ENCODE assay signal across 10 cellular contexts in genomic region chr10:97726636-97727178, GRCh38. TPM values are rescaled to one million over a fixed set of nuclear protein-coding genes. Genes with fewer than 3 reads are reported as not detected.
DNase-seq lines count a peak whose midpoint lies in the region; ATAC-seq and TF ChIP-seq lines count a peak whose summit lies in the region.
"Had no signal": no experiment of that assay in that cellular context is flagged by ENCODE, and none has a peak within 500 bp of the region (broad histone marks: within the 10 kb centered on the region; RNA-seq: fewer than 3 reads in every experiment).

No MANE protein-coding gene starts in this region.

- no peak overlapping the region for H2BK120ac ChIP-seq in mesendoderm (ENCODE audit: low read depth, low read length)

- H3K9ac ChIP-seq in mesendoderm (ENCODE audit: low read length) = no peak overlapping the region

- no peak overlapping the region for H3K27ac ChIP-seq in mesendoderm (ENCODE audit: low read depth, low read length)
- no peak overlapping the region for H3K27ac ChIP-seq in SJCRH30
- no peak overlapping the region for H3K27ac ChIP-seq in suprapubic skin

- H3K4me1 ChIP-seq in mesendoderm (ENCODE audit: control insufficient read depth, low read depth, low read length) (no peaks in the 10 kb centered on the region), SJCRH30 (no peaks in the 10 kb centered on the region), suprapubic skin (peaks cover 7% of the 10 kb centered on the region)

- no peak overlapping the region for H4K8ac ChIP-seq in mesendoderm (ENCODE audit: low read depth, low read length)

- no peaks in the 10 kb centered on the region for H3K79me1 ChIP-seq in mesendoderm (ENCODE audit: low read length)

- no peak overlapping the region for H3K4me3 Mint-ChIP-seq in natural killer cell treated with Interleukin-12 subunit alpha and Interleukin-12 subunit beta and Interleukin-15 and Interleukin-18, amount 100 ng/mL, for 72 hours
- no peak overlapping the region for H3K4me3 Mint-ChIP-seq in natural killer cell
- H3K4me3 Mint-ChIP-seq: activated naive CD8-positive, alpha-beta T cell treated with anti-CD3 and anti-CD28 coated beads, Interleukin-2, amount 10 ng/mL, durations not matched to agents 7 days and 5 days had no signal

- no peaks in the 10 kb centered on the region for H3K79me2 ChIP-seq in mesendoderm (ENCODE audit: control insufficient read depth, insufficient read depth, low read length)

- intact Hi-C loops in natural killer cell (cut with micrococcal nuclease) = no loop called here

- in situ Hi-C loops in GM13977 (cut with MboI; ENCODE audit: low pct_unique_long_range_greater_than_20kb, low sequenced_read_pairs, unreplicated experiment) = loop anchor here (10.0 kb wide), 1 partner anchor 52 kb away; no protein-coding TSS in a partner anchor

- no peak overlapping the region for H3K18ac ChIP-seq in mesendoderm (ENCODE audit: low read length)

- no peak overlapping the region for H4K5ac ChIP-seq in mesendoderm (ENCODE audit: low read length)

- H3K27me3 Mint-ChIP-seq in natural killer cell treated with Interleukin-12 subunit alpha and Interleukin-12 subunit beta and Interleukin-15 and Interleukin-18, amount 100 ng/mL, for 72 hours = peaks cover 17 to 31% of the 10 kb centered on the region in 2 donors
- peaks cover 8 to 15% of the 10 kb centered on the region in 2 donors for H3K27me3 Mint-ChIP-seq in natural killer cell (ENCODE audit: low read depth in 2 of 2)

- H3K27me3 ChIP-seq in mesendoderm (ENCODE audit: insufficient read depth, low read length, poor library complexity) (no peaks in the 10 kb centered on the region), SJCRH30 (no peaks in the 10 kb centered on the region), suprapubic skin (no peaks in the 10 kb centered on the region)

- TF ChIP-seq POLR2A in suprapubic skin (IDR thresholded peaks at IDR 0.05) = no peak

- no peak overlapping the region for H3K4me3 ChIP-seq in mesendoderm (ENCODE audit: low read length)
- H3K4me3 ChIP-seq in SJCRH30 = no peak overlapping the region
- H3K4me3 ChIP-seq in suprapubic skin = no peak overlapping the region

- no peak overlapping the region for H3K27ac Mint-ChIP-seq in natural killer cell treated with Interleukin-12 subunit alpha and Interleukin-12 subunit beta and Interleukin-15 and Interleukin-18, amount 100 ng/mL, for 72 hours
- no peak overlapping the region for H3K27ac Mint-ChIP-seq in natural killer cell
- H3K27ac Mint-ChIP-seq: activated naive CD8-positive, alpha-beta T cell treated with anti-CD3 and anti-CD28 coated beads, Interleukin-2, amount 10 ng/mL, durations not matched to agents 7 days and 5 days had no signal

- H3K9me3 Mint-ChIP-seq in natural killer cell treated with Interleukin-12 subunit alpha and Interleukin-12 subunit beta and Interleukin-15 and Interleukin-18, amount 100 ng/mL, for 72 hours = no peaks in the 10 kb centered on the region
- H3K9me3 Mint-ChIP-seq in natural killer cell = no peaks in the 10 kb centered on the region
- H3K9me3 Mint-ChIP-seq: activated naive CD8-positive, alpha-beta T cell treated with anti-CD3 and anti-CD28 coated beads, Interleukin-2, amount 10 ng/mL, durations not matched to agents 7 days and 5 days had no signal

- no peak for TF ChIP-seq EP300 in suprapubic skin (IDR thresholded peaks at IDR 0.05)

- no peak for ATAC-seq in natural killer cell treated with Interleukin-12 subunit alpha and Interleukin-12 subunit beta and Interleukin-15 and Interleukin-18, amount 100 ng/mL, for 72 hours
- ATAC-seq in natural killer cell (no peak), GM18517 (IDR thresholded peaks at IDR 0.05; ENCODE audit: unreplicated experiment) (no peak)

- no peak overlapping the region for H2BK5ac ChIP-seq in mesendoderm (ENCODE audit: low read length)

- peak overlapping the region; percentile 57 for H3K56ac ChIP-seq in mesendoderm (ENCODE audit: low read length)

- H3K36me3 ChIP-seq in mesendoderm (ENCODE audit: control insufficient read depth, insufficient read depth, low read length) = no peaks in the 10 kb centered on the region
- H3K36me3 ChIP-seq in SJCRH30 = no peaks in the 10 kb centered on the region
- H3K36me3 ChIP-seq in suprapubic skin = no peaks in the 10 kb centered on the region

- no peak for TF ChIP-seq CTCF in natural killer cell (IDR thresholded peaks at IDR 0.05)
- TF ChIP-seq CTCF in GM13977 (IDR thresholded peaks at IDR 0.05; ENCODE audit: extremely low read depth, insufficient read depth, missing control alignments) = no peak
- no peak for TF ChIP-seq CTCF in suprapubic skin (IDR thresholded peaks at IDR 0.05)

- no peaks in the 10 kb centered on the region for H3K9me3 ChIP-seq in SJCRH30 (replicated peaks)
- H3K9me3 ChIP-seq in suprapubic skin = no peaks in the 10 kb centered on the region

- no peaks in the 10 kb centered on the region for H3K36me3 Mint-ChIP-seq in natural killer cell treated with Interleukin-12 subunit alpha and Interleukin-12 subunit beta and Interleukin-15 and Interleukin-18, amount 100 ng/mL, for 72 hours
- H3K36me3 Mint-ChIP-seq in natural killer cell = no peaks in the 10 kb centered on the region
- H3K36me3 Mint-ChIP-seq: activated naive CD8-positive, alpha-beta T cell treated with anti-CD3 and anti-CD28 coated beads, Interleukin-2, amount 10 ng/mL, durations not matched to agents 7 days and 5 days had no signal

- H3K23ac ChIP-seq in mesendoderm (ENCODE audit: low read length) = no peak overlapping the region

- H3K4me1 Mint-ChIP-seq in natural killer cell treated with Interleukin-12 subunit alpha and Interleukin-12 subunit beta and Interleukin-15 and Interleukin-18, amount 100 ng/mL, for 72 hours (ENCODE audit: low read depth in 2 of 2) = no peaks in the 10 kb centered on the region
- H3K4me1 Mint-ChIP-seq in natural killer cell = no peaks in the 10 kb centered on the region

- no peak overlapping the region for H3K4ac ChIP-seq in mesendoderm (ENCODE audit: low read depth, low read length)

- H3K4me2 ChIP-seq in mesendoderm (ENCODE audit: low read length) = peak overlapping the region; percentile 23

- WGBS in mesendoderm (ENCODE audit: extremely low coverage, insufficient coverage, low lambda C conversion rate) = no CpG with 5 or more reads among the region's 8 CpGs
- WGBS in suprapubic skin = 63% methylated on average over 8 of the region's 8 CpGs

- no peak overlapping the region for H2AK5ac ChIP-seq in mesendoderm (ENCODE audit: low read length)

- no peak overlapping the region for H2BK15ac ChIP-seq in mesendoderm (replicated peaks; ENCODE audit: low read depth)

- peak; percentile 51 for DNase-seq in natural killer cell treated with Interleukin-12 subunit alpha and Interleukin-12 subunit beta and Interleukin-15 and Interleukin-18, amount 100 ng/mL, for 72 hours (ENCODE audit: low spot score)
- DNase-seq in natural killer cell (no peak), dermis microvascular lymphatic vessel endothelial cell (ENCODE audit: low read depth in 2 of 2) (peak; percentile 73 to 86), mesendoderm (peak; percentile 88), GM13977 (ENCODE audit: low spot score) (no peak), SJCRH30 (no peak), suprapubic skin (ENCODE audit: low spot score in 2 of 2) (no peak)
- DNase-seq: activated naive CD8-positive, alpha-beta T cell treated with anti-CD3 and anti-CD28 coated beads, Interleukin-2, amount 10 ng/mL, durations not matched to agents 7 days and 5 days; stimulated activated CD4-positive, alpha-beta T cell treated with anti-CD3 and anti-CD28 coated beads, Interleukin-12 subunit alpha, Interleukin-12 subunit beta, amount 100 ng/mL, for 4 hours had no signal

RNA-seq across cellular contexts. Expression of gene ZFYVE27, which starts 10.2 kb away (rescaled TPM):
- 10 to 100 TPM; 34.9 to 59.6 TPM for total RNA-seq in natural killer cell treated with Interleukin-12 subunit alpha and Interleukin-12 subunit beta and Interleukin-15 and Interleukin-18, amount 100 ng/mL, for 72 hours
- total RNA-seq in natural killer cell = 10 to 100 TPM; 63.0 to 82.8 (median 76.4) TPM
- 10.0 and 17.6 TPM in 2 replicates for total RNA-seq in dermis microvascular lymphatic vessel endothelial cell
- polyA plus RNA-seq in mesendoderm (2013, experiment 1 of 2) = 9.5 TPM
- 8.5 TPM for polyA plus RNA-seq in mesendoderm (2013, experiment 2 of 2)
- total RNA-seq in SJCRH30 (2014; rRNA removed; shearing (Covaris generic)) = 20.7 and 27.1 TPM in 2 replicates
- 10 to 100 TPM; 25.8 to 60.5 (median 39.6) TPM for total RNA-seq in suprapubic skin

RNA-seq across cellular contexts. Expression of gene MARVELD1, which starts 13.2 kb away (rescaled TPM):
- under 1 TPM in 1 of 2 donors, not detected in 1; 0.75 TPM for total RNA-seq in natural killer cell treated with Interleukin-12 subunit alpha and Interleukin-12 subunit beta and Interleukin-15 and Interleukin-18, amount 100 ng/mL, for 72 hours
- total RNA-seq in natural killer cell = under 1 TPM; 0.40 to 0.84 (median 0.40) TPM
- 10.5 and 14.0 TPM in 2 replicates for total RNA-seq in dermis microvascular lymphatic vessel endothelial cell
- 23.5 TPM for polyA plus RNA-seq in mesendoderm (2013, experiment 1 of 2)
- polyA plus RNA-seq in mesendoderm (2013, experiment 2 of 2) = 23.3 TPM
- 29.8 and 30.4 TPM in 2 replicates for total RNA-seq in SJCRH30 (2014; rRNA removed; shearing (Covaris generic))
- total RNA-seq in suprapubic skin = 10 to 100 TPM; 25.8 to 36.7 (median 31.0) TPM

RNA-seq across cellular contexts. Expression of gene AVPI1, which starts 39.7 kb away (rescaled TPM):
- total RNA-seq in natural killer cell treated with Interleukin-12 subunit alpha and Interleukin-12 subunit beta and Interleukin-15 and Interleukin-18, amount 100 ng/mL, for 72 hours = under 1 TPM; 0.45 to 0.89 TPM
- total RNA-seq in natural killer cell (1 to 10 TPM; 6.1 to 8.4 (median 6.8) TPM), dermis microvascular lymphatic vessel endothelial cell (3.0 and 5.3 TPM in 2 replicates), suprapubic skin (100 to 1,000 TPM; 118 to 178 (median 142) TPM)
- 3.3 TPM for polyA plus RNA-seq in mesendoderm (2013, experiment 1 of 2)
- polyA plus RNA-seq in mesendoderm (2013, experiment 2 of 2) = 2.9 TPM
- 11.2 and 14.4 TPM in 2 replicates for total RNA-seq in SJCRH30 (2014; rRNA removed; shearing (Covaris generic))

RNA-seq across cellular contexts. Expression of gene SFRP5, which starts 45.1 kb away (rescaled TPM):
- total RNA-seq in natural killer cell treated with Interleukin-12 subunit alpha and Interleukin-12 subunit beta and Interleukin-15 and Interleukin-18, amount 100 ng/mL, for 72 hours = not detected
- total RNA-seq in natural killer cell (not detected), dermis microvascular lymphatic vessel endothelial cell (not detected in 2 replicates), suprapubic skin (1 to 10 TPM in 3 of 4 donors, under 1 TPM in 1; 0.91 to 2.2 (median 1.0) TPM)
- polyA plus RNA-seq in mesendoderm (2013, experiment 1 of 2) = 0.98 TPM
- 0.90 TPM for polyA plus RNA-seq in mesendoderm (2013, experiment 2 of 2)
- total RNA-seq in SJCRH30 (2014; rRNA removed; shearing (Covaris generic)) = not detected in 2 replicates

Comparison
In these comparisons a context has a peak if more than half of its experiments do, and no peak if none do; other contexts are left out.
1. DNase-seq: peak in natural killer cell treated with Interleukin-12 subunit alpha and Interleukin-12 subunit beta and Interleukin-15 and Interleukin-18, amount 100 ng/mL, for 72 hours (single experiment), dermis microvascular lymphatic vessel endothelial cell (2 of 2) and mesendoderm (single experiment); none in natural killer cell (single experiment), GM13977 (single experiment), SJCRH30 (0 of 2) and suprapubic skin (0 of 2).